9 cellular contexts compared by ENCODE assay signal in genomic region chr2:186455613-186456012, GRCh38.
"Had no signal": no experiment of that assay in that cellular context is flagged by ENCODE, and none has a peak within 500 bp of the region (broad histone marks: within the 10 kb centered on the region; RNA-seq: fewer than 3 reads in every experiment).

No MANE protein-coding gene starts in this region.

- H3K36me3 ChIP-seq: HAP-1 had no signal

- FAIRE-seq: H1, K562 had no signal

- ATAC-seq: GM23338, HCT116, K562 had no signal

- DNase-seq: H7, HFFc6, IMR-90 had no signal

- H3K27ac ChIP-seq: HL-60 had no signal

- H2AFZ ChIP-seq: GM23338 had no signal

- H3K4me1 ChIP-seq: HAP-1 had no signal

- H3K4me3 ChIP-seq: GM23338, HAP-1, K562 had no signal

- H3K9me3 ChIP-seq: HAP-1 had no signal

- H3K4me2 ChIP-seq: GM23338 had no signal
